ENCODE assay signal across 27 cellular contexts in the genomic region with DNA sequence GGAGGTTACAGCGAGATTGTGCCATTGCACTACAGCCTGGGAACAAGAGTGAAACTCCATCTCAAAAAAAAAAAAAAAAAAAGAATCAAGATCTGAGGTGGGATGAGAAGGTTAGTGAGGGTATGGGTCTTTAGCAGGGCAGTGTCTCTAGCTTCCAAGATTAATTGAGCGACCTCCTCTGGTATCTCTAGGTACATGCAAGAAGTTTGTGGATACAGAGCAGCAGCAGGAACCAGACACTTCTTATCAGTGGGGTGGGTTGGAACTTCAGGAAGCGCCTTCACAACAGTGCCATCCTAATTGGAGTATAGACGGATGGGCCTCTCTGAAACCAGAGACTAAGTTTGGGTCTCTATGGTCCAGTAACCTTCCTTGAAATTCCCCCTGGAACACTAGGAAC. TPM values are rescaled to one million over a fixed set of nuclear protein-coding genes. Genes with fewer than 3 reads are reported as not detected.
DNase-seq lines count a peak whose midpoint lies in the region; ATAC-seq and TF ChIP-seq lines count a peak whose summit lies in the region.
"Had no signal": no experiment of that assay in that cellular context is flagged by ENCODE, and none has a peak within 500 bp of the region (broad histone marks: within the 10 kb centered on the region; RNA-seq: fewer than 3 reads in every experiment).

No MANE protein-coding gene starts in this region.

- no peaks in the 10 kb centered on the region for H3K9me3 ChIP-seq in T-helper 17 cell (ENCODE audit: control insufficient read depth, low read length, poor library complexity, severe bottlenecking)
- H3K9me3 ChIP-seq: BLaER1, Caco-2 had no signal

- no peak for ATAC-seq in T-helper 17 cell
- ATAC-seq: HepG2, Right ventricle myocardium inferior had no signal

- peaks cover 3% of the 10 kb centered on the region for H3K4me1 Mint-ChIP-seq in T-helper 17 cell
- H3K4me1 Mint-ChIP-seq: CD4-positive, alpha-beta memory T cell had no signal

- no peak overlapping the region for H3K4me3 Mint-ChIP-seq in T-helper 17 cell
- H3K4me3 Mint-ChIP-seq: CD4-positive, alpha-beta memory T cell had no signal

- TF ChIP-seq CTCF in C4-2B (conservative IDR thresholded peaks at IDR 0.05), result no peak
- TF ChIP-seq CTCF in VCaP (conservative IDR thresholded peaks at IDR 0.05), result no peak

- peaks cover 7% of the 10 kb centered on the region for H3K36me3 Mint-ChIP-seq in T-helper 17 cell (ENCODE audit: low read depth)
- H3K36me3 Mint-ChIP-seq: CD4-positive, alpha-beta memory T cell had no signal

- peaks cover 63% of the 10 kb centered on the region for H3K27me3 Mint-ChIP-seq in T-helper 17 cell

- no peak overlapping the region for H3K27ac Mint-ChIP-seq in T-helper 17 cell
- H3K27ac Mint-ChIP-seq: CD4-positive, alpha-beta memory T cell had no signal

- DNase-seq in KBM-7 (peak; percentile 6), left kidney (ENCODE audit: low read depth, low spot score) (peak; percentile 13), kidney glomerular epithelial cell (lab: John Stamatoyannopoulos, UW) (no peak), T-helper 17 cell (no peak)
- DNase-seq in activated CD4-positive, CD25-positive, alpha-beta regulatory T cell treated with anti-CD3 and anti-CD28 coated beads, Interleukin-2, amount 50 U/mL, for 72 hours, result no peak
- no peak for DNase-seq in activated T-cell treated with anti-CD3 and anti-CD28 coated beads, Interleukin-2, amount 50 U/mL, for 1 hour
- DNase-seq: ACHN; CD4-positive, alpha-beta memory T cell; DMS153; GDM1; KG1; NCI-H1105; NCI-H146; NCI-H2029 treated with DMSO at 0.1 percent for 48 hours; NCI-H226; NCI-H510A treated with DMSO at 0.1 percent for 48 hours; NCI-H748 treated with DMSO at 0.1 percent for 48 hours; NK-92 treated with Interleukin-12 subunit alpha and Interleukin-12 subunit beta, amount 100 ng/mL, for 24 hours had no signal

- in situ Hi-C loops in KBM-7 (cut with MboI; ENCODE audit: low pct_unique_long_range_greater_than_20kb, low sequenced_read_pairs), result no loop called here

- H3K27ac ChIP-seq in C4-2B (peak overlapping the region; percentile 98), VCaP (peak overlapping the region; percentile 82)
- H3K27ac ChIP-seq: BLaER1, HL-60, SJSA1 had no signal

RNA-seq across cellular contexts. Expression of a gene that starts 51.9 kb away (rescaled TPM):
- not detected for total RNA-seq in T-helper 17 cell
- total RNA-seq: Caco-2; CD4-positive, alpha-beta memory T cell; HepG2; HT-29; SJSA1 had no signal

Comparison
In these comparisons a context has a peak if more than half of its experiments do, and no peak if none do; other contexts are left out.
1. DNase-seq: peak in KBM-7 (single experiment) and left kidney (single experiment); none in kidney glomerular epithelial cell (single experiment), activated CD4-positive, CD25-positive, alpha-beta regulatory T cell treated with anti-CD3 and anti-CD28 coated beads, Interleukin-2, amount 50 U/mL, for 72 hours (single experiment), T-helper 17 cell (0 of 3) and activated T-cell treated with anti-CD3 and anti-CD28 coated beads, Interleukin-2, amount 50 U/mL, for 1 hour (single experiment).